1 cellular context compared by ENCODE assay signal in genomic region chr3:170414202-170414663, GRCh38.
TF ChIP-seq lines count a peak whose summit lies in the region.

No MANE protein-coding gene starts in this region.

TF ChIP-seq in IMR-90, 13 proteins besides CTCF, POLR2A, EP300 and RAD21 (continued from another document):
- TF ChIP-seq ELK1 (IDR thresholded peaks at IDR 0.05; ENCODE audit: borderline replicate concordance, low read depth, low read length): no peak
- no peak for TF ChIP-seq USF2 (IDR thresholded peaks at IDR 0.05; ENCODE audit: low read depth, low read length)
- TF ChIP-seq BHLHE40 (IDR thresholded peaks at IDR 0.05; ENCODE audit: low read depth, low read length): peak; percentile 34; the same call in 1 of the 2 replicates
